8 cellular contexts compared by ENCODE assay signal in genomic region chr17:37239690-37240344, GRCh38.
DNase-seq lines count a peak whose midpoint lies in the region; ATAC-seq lines count a peak whose summit lies in the region.

No MANE protein-coding gene starts in this region.

- no peaks in the 10 kb centered on the region for H3K27me3 Mint-ChIP-seq in stimulated activated naive B cell treated with anti-CD40 and anti-IgM and Interleukin-4, amounts not matched to agents 10 μg/mL and 1 μg/mL and 100 μg/mL, for 72 hours

- no peak for ATAC-seq in stimulated activated naive B cell treated with anti-CD40 and anti-IgM and Interleukin-4, amounts not matched to agents 10 μg/mL and 1 μg/mL and 100 μg/mL, for 72 hours (replicated peaks)
- ATAC-seq in HG02938 (IDR thresholded peaks at IDR 0.05; ENCODE audit: unreplicated experiment) (no peak), GM21737 (IDR thresholded peaks at IDR 0.05; ENCODE audit: unreplicated experiment) (no peak)

- DNase-seq in AG08395 (ENCODE audit: low spot score) (peak; percentile 46), H4 (ENCODE audit: low spot score) (peak; percentile 9), SW480 (ENCODE audit: low spot score) (peak; percentile 6), globus pallidus (ENCODE audit: low spot score) (peak; percentile 7), ureter (ENCODE audit: low spot score) (no peak)
- DNase-seq in stimulated activated naive B cell treated with anti-CD40 and anti-IgM and Interleukin-4, amounts not matched to agents 10 μg/mL and 1 μg/mL and 100 μg/mL, for 72 hours = no peak

- H3K4me1 Mint-ChIP-seq in stimulated activated naive B cell treated with anti-CD40 and anti-IgM and Interleukin-4, amounts not matched to agents 10 μg/mL and 1 μg/mL and 100 μg/mL, for 72 hours = no peaks in the 10 kb centered on the region

- H3K4me3 Mint-ChIP-seq in stimulated activated naive B cell treated with anti-CD40 and anti-IgM and Interleukin-4, amounts not matched to agents 10 μg/mL and 1 μg/mL and 100 μg/mL, for 72 hours = no peak overlapping the region

- peak overlapping the region; percentile 20 for H3K27ac Mint-ChIP-seq in stimulated activated naive B cell treated with anti-CD40 and anti-IgM and Interleukin-4, amounts not matched to agents 10 μg/mL and 1 μg/mL and 100 μg/mL, for 72 hours

- H3K9me3 Mint-ChIP-seq in stimulated activated naive B cell treated with anti-CD40 and anti-IgM and Interleukin-4, amounts not matched to agents 10 μg/mL and 1 μg/mL and 100 μg/mL, for 72 hours = no peaks in the 10 kb centered on the region

- peaks cover 36 to 50% of the 10 kb centered on the region in 2 donors for H3K36me3 Mint-ChIP-seq in stimulated activated naive B cell treated with anti-CD40 and anti-IgM and Interleukin-4, amounts not matched to agents 10 μg/mL and 1 μg/mL and 100 μg/mL, for 72 hours

Comparison
In these comparisons a context has a peak if more than half of its experiments do, and no peak if none do; other contexts are left out.
1. DNase-seq: peak in AG08395 (single experiment), H4 (single experiment), SW480 (single experiment) and globus pallidus (single experiment); none in stimulated activated naive B cell treated with anti-CD40 and anti-IgM and Interleukin-4, amounts not matched to agents 10 μg/mL and 1 μg/mL and 100 μg/mL, for 72 hours (single experiment) and ureter (single experiment).